8 cellular contexts compared by ENCODE assay signal in genomic region chr12:67698711-67699603, GRCh38. TPM values are rescaled to one million over a fixed set of nuclear protein-coding genes. Genes with fewer than 3 reads are reported as not detected.
DNase-seq lines count a peak whose midpoint lies in the region; ATAC-seq and TF ChIP-seq lines count a peak whose summit lies in the region.

No MANE protein-coding gene starts in this region.

- no peak overlapping the region for H2BK15ac ChIP-seq in H9 (ENCODE audit: low read depth, low read length)

- no peak overlapping the region for H3T11ph ChIP-seq in H9 (ENCODE audit: low read length)

- H3K14ac ChIP-seq in H9 (ENCODE audit: insufficient read depth, low read length), result no peak overlapping the region

- TF ChIP-seq EP300 in stomach (IDR thresholded peaks at IDR 0.05), result no peak

- H4K20me1 ChIP-seq in H9 (ENCODE audit: control insufficient read depth, insufficient read depth, insufficient read length), result no peaks in the 10 kb centered on the region

- H3K27me3 Mint-ChIP-seq in H9 (ENCODE audit: low read depth), result no peaks in the 10 kb centered on the region

- peak; percentile 78 for DNase-seq in OCI-M1 (lab: John Stamatoyannopoulos, UW)
- DNase-seq in activated gamma-delta T cell treated with anti-CD3 and anti-CD28 coated beads, Interleukin-2, amount 50 U/mL, for 16 hours (ENCODE audit: low read depth), result peak; percentile 38
- no peak for DNase-seq in left lobe of liver (ENCODE audit: low spot score)
- DNase-seq in stomach, result no peak
- DNase-seq in H9, result no peak
- no peak for DNase-seq in NCI-H1694 (lab: John Stamatoyannopoulos, UW)

- H3K79me1 ChIP-seq in H9 (ENCODE audit: insufficient read depth, low read depth, low read length, poor library complexity, severe bottlenecking), result no peaks in the 10 kb centered on the region

- no peak overlapping the region for H4K91ac ChIP-seq in H9 (ENCODE audit: insufficient read length, low read depth, low read length)

- H3K27ac ChIP-seq in stomach, result peak overlapping the region in 3 of 5 donors; percentile 16 to 36 (median 26)
- no peak overlapping the region for H3K27ac ChIP-seq in H9 (ENCODE audit: insufficient read length, low read depth, low read length)

- no peaks in the 10 kb centered on the region for H3K23me2 ChIP-seq in H9 (ENCODE audit: insufficient read length, low read depth, low read length, poor library complexity, severe bottlenecking)

- intact Hi-C loops in stomach (cut with DNase I; ENCODE audit: low total_unique reads), result no loop called here

- H3K4me3 ChIP-seq in stomach, result peak overlapping the region in 3 of 4 donors; percentile 6 to 14 (median 6)

- H3K9ac ChIP-seq in H9 (ENCODE audit: extremely low read depth, insufficient read length, low read length), result no peak overlapping the region

- H3K4me1 Mint-ChIP-seq in H9, result peaks cover 0 to 6% of the 10 kb centered on the region in 2 experiments; a peak in 2 of 4 replicates

- no peak overlapping the region for H3K4ac ChIP-seq in H9 (ENCODE audit: low read depth, low read length)

- no peak overlapping the region for H2BK5ac ChIP-seq in H9 (ENCODE audit: insufficient read length, low read length)

- no peaks in the 10 kb centered on the region for H3K9me3 ChIP-seq in stomach
- H3K9me3 ChIP-seq in H9 (ENCODE audit: control insufficient read depth, low read depth, low read length), result no peaks in the 10 kb centered on the region

- H3K18ac ChIP-seq in H9 (ENCODE audit: insufficient read length, low read depth, low read length), result no peak overlapping the region

- no peak overlapping the region for H3K4me3 Mint-ChIP-seq in H9

- TF ChIP-seq POLR2A in stomach (IDR thresholded peaks at IDR 0.05), result no peak

- H3K9me3 Mint-ChIP-seq in H9, result no peaks in the 10 kb centered on the region

- 54 to 67% (median 61%) methylated on average over 7 of the region's 7 CpGs for WGBS in stomach, 5 donors
- WGBS in H9 (ENCODE audit: extremely low coverage, insufficient read length, low lambda C conversion rate), result no CpG with 5 or more reads among the region's 7 CpGs

- H4K8ac ChIP-seq in H9 (replicated peaks; ENCODE audit: insufficient read length, low read depth, low read length), result no peak overlapping the region

- no peak overlapping the region for H2AK5ac ChIP-seq in H9 (ENCODE audit: insufficient read length, low read length)

- no peaks in the 10 kb centered on the region for H3K36me3 ChIP-seq in stomach

- no peak overlapping the region for H2BK20ac ChIP-seq in H9 (ENCODE audit: low read depth, low read length, poor library complexity, severe bottlenecking)

- TF ChIP-seq CTCF in stomach (IDR thresholded peaks at IDR 0.05) (no peak), H9 (conservative IDR thresholded peaks at IDR 0.05) (no peak)

- no peak overlapping the region for H3K27ac Mint-ChIP-seq in H9

- peaks cover 0 to 24% (median 10%) of the 10 kb centered on the region in 4 donors for H3K4me1 ChIP-seq in stomach
- H3K4me1 ChIP-seq in H9 (ENCODE audit: insufficient read depth, low read length), result no peaks in the 10 kb centered on the region

- no peaks in the 10 kb centered on the region for H3K27me3 ChIP-seq in stomach
- no peaks in the 10 kb centered on the region for H3K27me3 ChIP-seq in H9 (ENCODE audit: insufficient read depth, low read length)

- H3K56ac ChIP-seq in H9 (ENCODE audit: insufficient read length, low read depth, low read length), result no peak overlapping the region

- H2AFZ ChIP-seq in H9 (ENCODE audit: low read length), result no peak overlapping the region

- no peak overlapping the region for H2BK12ac ChIP-seq in H9 (ENCODE audit: insufficient read length, low read depth, low read length)

- H2BK120ac ChIP-seq in H9 (ENCODE audit: low read depth, low read length, poor library complexity, severe bottlenecking), result no peak overlapping the region

- no peak overlapping the region for H3K4me2 ChIP-seq in H9 (ENCODE audit: insufficient read depth, insufficient read length, low read length)

- no peak overlapping the region for H4K5ac ChIP-seq in H9 (ENCODE audit: insufficient read length, low read depth, low read length)

- ATAC-seq in GM18508 (IDR thresholded peaks at IDR 0.05; ENCODE audit: insufficient read depth, unreplicated experiment), result peak; percentile 94
- peak; percentile 95 for ATAC-seq in HG02870 (IDR thresholded peaks at IDR 0.05; ENCODE audit: unreplicated experiment)
- peak; percentile 14 for ATAC-seq in left lobe of liver

- H3K36me3 Mint-ChIP-seq in H9 (ENCODE audit: insufficient read depth in 1 of 3, low read depth in 3 of 3), result 0 out of 7 replicates have a peak, but pooled peaks cover 0 to 2% (median 0%) of the 10 kb centered on the region in 3 experiments

- H3K79me2 ChIP-seq in H9 (ENCODE audit: insufficient read depth, low read length), result no peaks in the 10 kb centered on the region

- no peak overlapping the region for H3K23ac ChIP-seq in H9 (ENCODE audit: insufficient read length, low read depth, low read length)

RNA-seq across cellular contexts. Expression of gene DYRK2, which starts 50.4 kb away (rescaled TPM):
- total RNA-seq in left lobe of liver (10.7 TPM), stomach (10 to 100 TPM; 13.4 to 43.9 (median 27.1) TPM), H9 (2021) (40.6 and 42.8 TPM in 2 replicates)
- 1 to 10 TPM; 3.3 to 8.9 (median 3.5) TPM for polyA plus RNA-seq in stomach

Comparison
In these comparisons a context has a peak if more than half of its experiments do, and no peak if none do; other contexts are left out.
1. ATAC-seq: peak in every context shown above with its lines; median percentile 95 in HG02870; 94 in GM18508; 14 in left lobe of liver.
2. DNase-seq: peak in OCI-M1 (single experiment) and activated gamma-delta T cell treated with anti-CD3 and anti-CD28 coated beads, Interleukin-2, amount 50 U/mL, for 16 hours (single experiment); none in left lobe of liver (single experiment), stomach (single experiment), H9 (single experiment) and NCI-H1694 (single experiment).